25 cellular contexts compared by ENCODE assay signal in genomic region chr18:58456625-58457024, GRCh38.
A peak's percentile ranks its signal among the peaks of the same experiment; 100 is the strongest.
DNase-seq lines count a peak whose midpoint lies in the region; ATAC-seq, FAIRE-seq and TF ChIP-seq lines count a peak whose summit lies in the region.
"Had no signal": no experiment of that assay in that cellular context is flagged by ENCODE, and none has a peak within 500 bp of the region (broad histone marks: within the 10 kb centered on the region; RNA-seq: fewer than 3 reads in every experiment).

No MANE protein-coding gene starts in this region.

- BruUV-seq in HepG2 (replicated peaks; lab: Mats Ljungman, UMichigan) = no TSS peak

- no peak overlapping the region for H2BK5ac ChIP-seq in mesenchymal stem cell (ENCODE audit: low read depth, low read length, poor library complexity, severe bottlenecking)

- POLR2A ChIA-PET in HepG2 (lab: Yijun Ruan, JAX) = interaction anchor here (1.2 kb wide), 2 partner anchors 43 to 49 kb away, joined by 3 to 5 read pairs; no protein-coding TSS in a partner anchor

- TF ChIP-seq CTCF in liver (IDR thresholded peaks at IDR 0.05; ENCODE audit: low read depth, low read length, missing input control) = no peak
- TF ChIP-seq CTCF in HepG2 (CRISPR knock-in tag; IDR thresholded peaks at IDR 0.05) = no peak
- no peak for TF ChIP-seq CTCF in mucosa of descending colon (IDR thresholded peaks at IDR 0.05)
- no peak for TF ChIP-seq CTCF in esophagus squamous epithelium (IDR thresholded peaks at IDR 0.05)

- no peak overlapping the region for H3K18ac ChIP-seq in mesenchymal stem cell (ENCODE audit: low read depth in 1 of 2, low read length in 2 of 2)

- FAIRE-seq in HepG2 (lab: Jason Lieb, UNC) = no peak
- FAIRE-seq: frontal cortex had no signal

- no peaks in the 10 kb centered on the region for H3K79me1 ChIP-seq in mesenchymal stem cell (replicated peaks; ENCODE audit: low read length, poor library complexity, severe bottlenecking)

- no peak overlapping the region for H4K91ac ChIP-seq in mesenchymal stem cell (ENCODE audit: low read length)

- CTCF ChIA-PET in HepG2 (lab: Yijun Ruan, JAX; ENCODE audit: low intra/inter-chr PET ratio, low total read pairs) = no interaction called here

- TF ChIP-seq RAD21 in liver (IDR thresholded peaks at IDR 0.05) (no peak), HepG2 (CRISPR knock-in tag; IDR thresholded peaks at IDR 0.05) (no peak)

- H2BK120ac ChIP-seq in mesenchymal stem cell (ENCODE audit: low read depth, low read length) = no peak overlapping the region

- no peak overlapping the region for H2BK15ac ChIP-seq in mesenchymal stem cell (ENCODE audit: low read depth, poor library complexity, severe bottlenecking)

- H2AK5ac ChIP-seq in mesenchymal stem cell (ENCODE audit: low read length, severe bottlenecking) = no peak overlapping the region

- H3K4me3 ChIP-seq in liver (ENCODE audit: low read depth in 1 of 3, low read length in 3 of 3) = no peak overlapping the region
- H3K4me3 ChIP-seq in HepG2 (replicated peaks in 1 of 3; ENCODE audit: insufficient read depth in 1 of 3, low read depth in 2 of 3, low read length in 3 of 3) = no peak overlapping the region
- H3K4me3 ChIP-seq in mucosa of descending colon = no peak overlapping the region
- H3K4me3 ChIP-seq in mesenchymal stem cell (ENCODE audit: insufficient read depth in 1 of 2, low read depth in 1 of 2, low read length in 2 of 2) = no peak overlapping the region
- H3K4me3 ChIP-seq in esophagus squamous epithelium = no peak overlapping the region
- H3K4me3 ChIP-seq: body of pancreas, neural progenitor cell had no signal

- intact Hi-C loops in HepG2 (cut with micrococcal nuclease; ENCODE audit: unreplicated experiment) (loop anchor here (10.0 kb wide), 1 partner anchor 52 kb away; no protein-coding TSS in a partner anchor), mucosa of descending colon (cut with DNase I, micrococcal nuclease) (no loop called here), esophagus squamous epithelium (cut with DNase I) (no loop called here)

- no peak overlapping the region for H2BK12ac ChIP-seq in mesenchymal stem cell (ENCODE audit: low read length in 2 of 2)

- H2AFZ ChIP-seq in HepG2 (ENCODE audit: low read length) = no peak overlapping the region
- no peak overlapping the region for H2AFZ ChIP-seq in mesenchymal stem cell (ENCODE audit: low read depth, low read length)
- H2AFZ ChIP-seq: neural progenitor cell had no signal

- no peaks in the 10 kb centered on the region for H3K9me3 ChIP-seq in liver (ENCODE audit: control insufficient read depth in 4 of 4, low read length in 3 of 4)
- no peaks in the 10 kb centered on the region for H3K9me3 ChIP-seq in HepG2 (ENCODE audit: low read length)
- no peaks in the 10 kb centered on the region for H3K9me3 ChIP-seq in mucosa of descending colon
- no peaks in the 10 kb centered on the region for H3K9me3 ChIP-seq in mesenchymal stem cell (ENCODE audit: control insufficient read depth, low read length)
- H3K9me3 ChIP-seq in esophagus squamous epithelium = no peaks in the 10 kb centered on the region
- H3K9me3 ChIP-seq: body of pancreas, SK-N-SH had no signal

- no peak overlapping the region for H3K4ac ChIP-seq in mesenchymal stem cell (ENCODE audit: low read depth in 1 of 2, low read length in 2 of 2)

- H3K79me2 ChIP-seq in HepG2 (ENCODE audit: insufficient read depth, low read length) = no peaks in the 10 kb centered on the region

- in situ Hi-C loops in HepG2 (cut with HindIII; ENCODE audit: extremely low pct_ligation_motif_present, low pct_unique_long_range_greater_than_20kb) = no loop called here

- DNase-seq in HepG2 (ENCODE audit: low spot score) (no peak), NOMO-1 treated with DMSO at 0.1 percent for 48 hours (lab: John Stamatoyannopoulos, UW; ENCODE audit: unreplicated experiment) (peak; percentile 6), mucosa of descending colon (peak in 2 of 3 donors; percentile 44 to 69), mesenchymal stem cell (no peak), esophagus squamous epithelium (lab: John Stamatoyannopoulos, UW) (no peak)
- DNase-seq: activated CD4-positive, alpha-beta memory T cell treated with anti-CD3 and anti-CD28 coated beads for 36 hours; activated CD4-positive, CD25-positive, alpha-beta regulatory T cell; activated gamma-delta T cell treated with Interleukin-2 at 50 U/mL for 16 hours; activated T-cell treated with anti-CD3 and anti-CD28 coated beads, Interleukin-2, amount 50 U/mL, for 1 hour; body of pancreas; CD4-positive, alpha-beta T cell; DMS53; effector memory CD4-positive, alpha-beta T cell; NCI-H1048; NCI-H2081 treated with DMSO at 0.1 percent for 48 hours; NCI-H510A; RPMI8226; SK-N-SH had no signal

- no peak overlapping the region for H3K4me2 ChIP-seq in HepG2 (ENCODE audit: low read depth, low read length)
- H3K4me2 ChIP-seq in mesenchymal stem cell (ENCODE audit: low read length, poor library complexity, severe bottlenecking) = no peak overlapping the region
- H3K4me2 ChIP-seq: KMS-11, neural progenitor cell, SK-N-SH had no signal

- ATAC-seq in HepG2 (no peak), mucosa of descending colon (peak; percentile 91), GM21381 (IDR thresholded peaks at IDR 0.05; ENCODE audit: unreplicated experiment) (no peak)
- ATAC-seq: esophagus mucosa, HCT116 had no signal

- TF ChIP-seq EP300 in HepG2 (IDR thresholded peaks at IDR 0.05; ENCODE audit: low read depth in 2 of 2, low read length in 2 of 2) = no peak
- TF ChIP-seq EP300 in HepG2 (CRISPR knock-in tag; IDR thresholded peaks at IDR 0.05; ENCODE audit: borderline replicate concordance) = no peak

- H3K27ac ChIP-seq in liver (ENCODE audit: low read depth in 1 of 2, low read length in 2 of 2) (no peak overlapping the region), HepG2 (ENCODE audit: extremely low read length, insufficient read depth, low read length) (no peak overlapping the region), mesenchymal stem cell (ENCODE audit: low read length, poor library complexity, severe bottlenecking) (no peak overlapping the region), esophagus squamous epithelium (no peak overlapping the region)
- H3K27ac ChIP-seq: KMS-11, neural progenitor cell had no signal

- 27% methylated on average over 5 of the region's 5 CpGs for WGBS in liver
- 88% methylated on average over 5 of the region's 5 CpGs for WGBS in HepG2 (ENCODE audit: low lambda C conversion rate)
- 57% methylated on average over 5 of the region's 5 CpGs for WGBS in mesenchymal stem cell
- WGBS in esophagus squamous epithelium, 2 donors = 43 to 44% methylated on average over 5 of the region's 5 CpGs

- H3K23ac ChIP-seq in mesenchymal stem cell (ENCODE audit: low read length in 2 of 2) = no peak overlapping the region

- H3K14ac ChIP-seq in mesenchymal stem cell (ENCODE audit: low read length in 2 of 2) = no peak overlapping the region

- no peaks in the 10 kb centered on the region for H3K36me3 ChIP-seq in liver (ENCODE audit: control insufficient read depth in 4 of 4, insufficient read depth in 3 of 4, low read depth in 1 of 4, low read length in 3 of 4)
- no peaks in the 10 kb centered on the region for H3K36me3 ChIP-seq in HepG2 (replicated peaks in 1 of 2; ENCODE audit: control insufficient read depth in 1 of 2, insufficient read depth in 2 of 2, low read length in 2 of 2)
- H3K36me3 ChIP-seq in mucosa of descending colon (ENCODE audit: low read depth) = no peaks in the 10 kb centered on the region
- H3K36me3 ChIP-seq in mesenchymal stem cell (ENCODE audit: control insufficient read depth in 1 of 2, insufficient read depth in 2 of 2, low read depth in 1 of 2, low read length in 2 of 2) = no peaks in the 10 kb centered on the region
- H3K36me3 ChIP-seq in esophagus squamous epithelium = no peaks in the 10 kb centered on the region
- H3K36me3 ChIP-seq: neural progenitor cell had no signal

- H4K8ac ChIP-seq in mesenchymal stem cell (ENCODE audit: low read length) = no peak overlapping the region

- H3K27me3 ChIP-seq in liver (ENCODE audit: control insufficient read depth in 4 of 4, insufficient read depth in 4 of 4, low read length in 3 of 4) = no peaks in the 10 kb centered on the region
- no peaks in the 10 kb centered on the region for H3K27me3 ChIP-seq in HepG2 (ENCODE audit: control insufficient read depth in 1 of 2, insufficient read depth in 2 of 2, low read length in 2 of 2)
- H3K27me3 ChIP-seq in mesenchymal stem cell (ENCODE audit: control insufficient read depth in 1 of 2, insufficient read depth in 1 of 2, low read length in 2 of 2) = peaks cover 3 to 14% of the 10 kb centered on the region in 2 experiments
- no peaks in the 10 kb centered on the region for H3K27me3 ChIP-seq in esophagus squamous epithelium
- H3K27me3 ChIP-seq: body of pancreas, neural progenitor cell had no signal

- peaks cover 0 to 21% (median 14%) of the 10 kb centered on the region in 4 donors for H3K4me1 ChIP-seq in liver (ENCODE audit: control insufficient read depth in 4 of 4, insufficient read depth in 4 of 4, low read length in 3 of 4)
- peaks cover 52% of the 10 kb centered on the region for H3K4me1 ChIP-seq in HepG2 (ENCODE audit: insufficient read depth, low read length)
- peaks cover 11% of the 10 kb centered on the region for H3K4me1 ChIP-seq in mucosa of descending colon (ENCODE audit: low read depth)
- no peaks in the 10 kb centered on the region for H3K4me1 ChIP-seq in mesenchymal stem cell (ENCODE audit: control insufficient read depth, insufficient read depth, low read depth, low read length)
- H3K4me1 ChIP-seq in esophagus squamous epithelium = peaks cover 0 to 14% (median 0%) of the 10 kb centered on the region in 3 donors
- H3K4me1 ChIP-seq: neural progenitor cell had no signal

- H4K20me1 ChIP-seq in HepG2 (ENCODE audit: insufficient read depth, low read length) = no peaks in the 10 kb centered on the region

- TF ChIP-seq POLR2A in HepG2 (IDR thresholded peaks at IDR 0.05; ENCODE audit: insufficient read depth in 1 of 2, low read depth in 2 of 2, low read length in 2 of 2) = no peak
- no peak for TF ChIP-seq POLR2A in esophagus squamous epithelium (IDR thresholded peaks at IDR 0.05)

- H3K9ac ChIP-seq in liver (ENCODE audit: low read depth in 1 of 2, low read length in 2 of 2) (no peak overlapping the region), HepG2 (ENCODE audit: insufficient read depth, low read depth, low read length) (no peak overlapping the region), mesenchymal stem cell (ENCODE audit: low read length) (no peak overlapping the region)
- H3K9ac ChIP-seq: KMS-11, neural progenitor cell, SK-N-SH had no signal

TF ChIP-seq in HepG2, 621 proteins besides CTCF, POLR2A, EP300 and RAD21 (continues in another document):
- TF ChIP-seq ZNF891 (CRISPR knock-in tag; IDR thresholded peaks at IDR 0.05) (no peak), MYNN (CRISPR knock-in tag; IDR thresholded peaks at IDR 0.05; ENCODE audit: low read depth) (no peak), TRIM24 (CRISPR knock-in tag; IDR thresholded peaks at IDR 0.05) (no peak), ZNF329 (CRISPR knock-in tag; IDR thresholded peaks at IDR 0.05; ENCODE audit: low read depth) (no peak), RORA (CRISPR knock-in tag; IDR thresholded peaks at IDR 0.05) (no peak), ZNF230 (CRISPR knock-in tag; IDR thresholded peaks at IDR 0.05) (no peak), ZNF598 (CRISPR knock-in tag; IDR thresholded peaks at IDR 0.05; ENCODE audit: borderline replicate concordance) (no peak), ZNF550 (CRISPR knock-in tag; IDR thresholded peaks at IDR 0.05; ENCODE audit: borderline replicate concordance) (no peak), GLI4 (CRISPR knock-in tag; IDR thresholded peaks at IDR 0.05; ENCODE audit: borderline replicate concordance) (no peak)

Comparison
In these comparisons a context has a peak if more than half of its experiments do, and no peak if none do; other contexts are left out.
1. DNase-seq: peak in NOMO-1 treated with DMSO at 0.1 percent for 48 hours (single experiment) and mucosa of descending colon (2 of 3); none in HepG2 (single experiment), mesenchymal stem cell (single experiment) and esophagus squamous epithelium (single experiment).